In genomic region chr19:8320564-8321066, GRCh38 we compare ENCODE assay signal across 1 cellular context.
TF ChIP-seq lines count a peak whose summit lies in the region.

No MANE protein-coding gene starts in this region.

TF ChIP-seq in K562, 482 proteins besides CTCF, POLR2A, EP300 and RAD21 (continued from another document and continues in another):
- TF ChIP-seq PATZ1 (CRISPR knock-in tag; IDR thresholded peaks at IDR 0.05; ENCODE audit: borderline replicate concordance) (no peak), NR4A1 (CRISPR knock-in tag; IDR thresholded peaks at IDR 0.05) (no peak), NR4A1 (tag; IDR thresholded peaks at IDR 0.05) (no peak), ZSCAN29 (IDR thresholded peaks at IDR 0.05) (0 out of 2 replicates have a peak, but pooled peaks have one; percentile 17), TCF7 (IDR thresholded peaks at IDR 0.05; ENCODE audit: borderline replicate concordance) (no peak), KAT7 (CRISPR knock-in tag; IDR thresholded peaks at IDR 0.05; ENCODE audit: borderline replicate concordance) (0 out of 2 replicates have a peak, but pooled peaks have one; percentile 32), ZSCAN32 (CRISPR knock-in tag; IDR thresholded peaks at IDR 0.05) (no peak), MLX (CRISPR knock-in tag; conservative IDR thresholded peaks at IDR 0.05) (no peak), XRCC5 (IDR thresholded peaks at IDR 0.05; ENCODE audit: low read depth, low read length) (no peak), STAT5A (IDR thresholded peaks at IDR 0.05; ENCODE audit: borderline replicate concordance, low read length) (no peak), ZNF76 (CRISPR knock-in tag; IDR thresholded peaks at IDR 0.05; ENCODE audit: borderline replicate concordance) (no peak), CREB5 (CRISPR knock-in tag; IDR thresholded peaks at IDR 0.05) (no peak), HDAC3 (IDR thresholded peaks at IDR 0.05; ENCODE audit: borderline replicate concordance, partially characterized antibody) (no peak), ZC3H4 (CRISPR knock-in tag; IDR thresholded peaks at IDR 0.05; ENCODE audit: borderline replicate concordance) (0 out of 2 replicates have a peak, but pooled peaks have one; percentile 36), ZBTB11 (CRISPR knock-in tag; IDR thresholded peaks at IDR 0.05) (0 out of 6 replicates have a peak, but pooled peaks of 1 of the 3 experiments have one; percentile 5), ZNF507 (tag; conservative IDR thresholded peaks at IDR 0.05) (no peak), BRCA1 (IDR thresholded peaks at IDR 0.05) (no peak), BRCA1 (CRISPR knock-in tag; IDR thresholded peaks at IDR 0.05) (peak; percentile 65; the same call in 1 of the 2 replicates), CBX2 (IDR thresholded peaks at IDR 0.05; ENCODE audit: insufficient read depth, low read length, poor library complexity, severe bottlenecking) (no peak), JUN (IDR thresholded peaks at IDR 0.05; ENCODE audit: borderline replicate concordance, low read depth, low read length) (no peak), JUN (CRISPR knock-in tag; IDR thresholded peaks at IDR 0.05; ENCODE audit: borderline replicate concordance) (no peak), CC2D1A (IDR thresholded peaks at IDR 0.05) (0 out of 2 replicates have a peak, but pooled peaks have one; percentile 14), SMAD2 (IDR thresholded peaks at IDR 0.05; ENCODE audit: low read depth, low read length) (no peak), TBP (optimal IDR thresholded peaks at IDR 0.05; ENCODE audit: low read depth, low read length) (peak; percentile 35), PREB (CRISPR knock-in tag; IDR thresholded peaks at IDR 0.05) (no peak), FOXA3 (CRISPR knock-in tag; conservative IDR thresholded peaks at IDR 0.05 in 1 of 2, IDR thresholded peaks at IDR 0.05 in 1 of 2) (peak in 1 of 2 experiments; percentile 66; a peak in 1 of 4 replicates), HMG20A (CRISPR knock-in tag; conservative IDR thresholded peaks at IDR 0.05) (no peak), ZZZ3 (IDR thresholded peaks at IDR 0.05) (no peak), SLC30A9 (CRISPR knock-in tag; IDR thresholded peaks at IDR 0.05) (no peak), SMARCA5 (IDR thresholded peaks at IDR 0.05) (no peak), KHSRP (IDR thresholded peaks at IDR 0.05) (no peak), SMARCC2 (IDR thresholded peaks at IDR 0.05; ENCODE audit: low read depth) (no peak), MYC (IDR thresholded peaks at IDR 0.05; ENCODE audit: low read depth, low read length) (no peak), MYC (CRISPR knock-in tag; IDR thresholded peaks at IDR 0.05; ENCODE audit: borderline replicate concordance, low read depth) (no peak), SNAPC5 (CRISPR knock-in tag; IDR thresholded peaks at IDR 0.05) (no peak), MTA2 (IDR thresholded peaks at IDR 0.05; ENCODE audit: low read depth) (no peak), TCF7L2 (IDR thresholded peaks at IDR 0.05; ENCODE audit: low read depth, low read length) (no peak), STAG1 (CRISPR knock-in tag; IDR thresholded peaks at IDR 0.05; ENCODE audit: borderline replicate concordance) (no peak), ZNF140 (CRISPR knock-in tag; IDR thresholded peaks at IDR 0.05) (no peak), ZNF253 (CRISPR knock-in tag; conservative IDR thresholded peaks at IDR 0.05) (no peak), KDM4B (IDR thresholded peaks at IDR 0.05; ENCODE audit: borderline replicate concordance in 2 of 2, low read depth in 1 of 2) (no peak), NCOA4 (IDR thresholded peaks at IDR 0.05; ENCODE audit: partially characterized antibody) (no peak), MYNN (IDR thresholded peaks at IDR 0.05) (no peak), MYNN (CRISPR knock-in tag; IDR thresholded peaks at IDR 0.05) (no peak), MAZ (CRISPR knock-in tag; conservative IDR thresholded peaks at IDR 0.05 in 1 of 2, IDR thresholded peaks at IDR 0.05 in 1 of 2) (no peak), SP2 (IDR thresholded peaks at IDR 0.05; ENCODE audit: extremely low read depth, low read depth, low read length, poor library complexity, severe bottlenecking) (no peak), GTF2F1 (IDR thresholded peaks at IDR 0.05; ENCODE audit: low read depth, low read length) (no peak), ZNF282 (CRISPR knock-in tag; IDR thresholded peaks at IDR 0.05) (no peak), MYBL2 (IDR thresholded peaks at IDR 0.05; ENCODE audit: low read depth) (no peak), MYBL2 (CRISPR knock-in tag; IDR thresholded peaks at IDR 0.05; ENCODE audit: borderline replicate concordance) (no peak), ZNF184 (CRISPR knock-in tag; IDR thresholded peaks at IDR 0.05) (no peak), ZNF707 (CRISPR knock-in tag; conservative IDR thresholded peaks at IDR 0.05) (no peak), SREBF2 (CRISPR knock-in tag; IDR thresholded peaks at IDR 0.05) (no peak), IFI16 (CRISPR knock-in tag; IDR thresholded peaks at IDR 0.05) (no peak)
